1 cellular context compared by ENCODE assay signal in the genomic region with DNA sequence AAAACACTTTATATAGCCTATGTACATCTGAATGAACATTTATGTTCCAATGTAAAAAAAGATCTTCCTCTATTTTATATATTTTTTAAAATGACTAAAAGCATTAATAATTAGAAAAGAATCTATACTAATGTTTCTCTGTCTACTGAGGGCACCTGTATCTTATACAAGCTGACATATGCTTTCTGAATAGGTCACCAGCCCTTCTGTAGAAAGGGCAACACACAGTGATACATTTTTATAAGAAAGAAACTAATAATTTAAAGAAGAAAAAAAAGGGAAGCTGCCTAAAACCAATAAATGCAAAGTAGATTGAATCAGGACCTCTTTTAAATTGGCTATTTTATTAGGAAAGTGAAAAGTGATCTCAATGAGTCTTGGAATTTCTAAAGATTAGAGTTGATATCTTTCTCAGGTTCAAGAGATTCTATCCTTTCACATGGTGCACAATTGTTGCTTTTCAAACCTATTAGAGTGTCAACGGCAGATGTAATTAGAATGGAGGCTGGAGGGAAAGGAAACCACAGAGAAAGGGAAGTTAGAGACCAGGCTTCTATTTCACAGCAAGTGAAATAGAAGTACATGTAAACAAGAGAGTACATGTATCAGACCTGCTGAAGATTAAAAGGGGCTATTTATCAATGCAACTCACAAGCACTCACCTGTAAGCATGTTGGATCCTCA.
TF ChIP-seq lines count a peak whose summit lies in the region.

No MANE protein-coding gene starts in this region.

TF ChIP-seq in K562, 482 proteins besides CTCF, POLR2A, EP300 and RAD21 (continued from another document):
- peak; percentile 53; the same call in 1 of the 2 replicates for TF ChIP-seq ESRRA (IDR thresholded peaks at IDR 0.05; ENCODE audit: borderline replicate concordance, low read depth)
- no peak for TF ChIP-seq ZBTB17 (CRISPR knock-in tag; IDR thresholded peaks at IDR 0.05)
- no peak for TF ChIP-seq ZNF384 (IDR thresholded peaks at IDR 0.05; ENCODE audit: low read depth, low read length)
- peak; percentile 19; the same call in 1 of the 2 replicates for TF ChIP-seq EP400 (IDR thresholded peaks at IDR 0.05)
- TF ChIP-seq, protein P1, sequence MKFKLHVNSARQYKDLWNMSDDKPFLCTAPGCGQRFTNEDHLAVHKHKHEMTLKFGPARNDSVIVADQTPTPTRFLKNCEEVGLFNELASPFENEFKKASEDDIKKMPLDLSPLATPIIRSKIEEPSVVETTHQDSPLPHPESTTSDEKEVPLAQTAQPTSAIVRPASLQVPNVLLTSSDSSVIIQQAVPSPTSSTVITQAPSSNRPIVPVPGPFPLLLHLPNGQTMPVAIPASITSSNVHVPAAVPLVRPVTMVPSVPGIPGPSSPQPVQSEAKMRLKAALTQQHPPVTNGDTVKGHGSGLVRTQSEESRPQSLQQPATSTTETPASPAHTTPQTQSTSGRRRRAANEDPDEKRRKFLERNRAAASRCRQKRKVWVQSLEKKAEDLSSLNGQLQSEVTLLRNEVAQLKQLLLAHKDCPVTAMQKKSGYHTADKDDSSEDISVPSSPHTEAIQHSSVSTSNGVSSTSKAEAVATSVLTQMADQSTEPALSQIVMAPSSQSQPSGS (CRISPR knock-in tag; IDR thresholded peaks at IDR 0.05), result no peak
- no peak for TF ChIP-seq KLF1 (tag; IDR thresholded peaks at IDR 0.05)
- TF ChIP-seq BDP1 (IDR thresholded peaks at IDR 0.05; ENCODE audit: insufficient read depth, insufficient read length), result no peak
